Comparison of ENCODE assay signal across 15 cellular contexts in the genomic region with DNA sequence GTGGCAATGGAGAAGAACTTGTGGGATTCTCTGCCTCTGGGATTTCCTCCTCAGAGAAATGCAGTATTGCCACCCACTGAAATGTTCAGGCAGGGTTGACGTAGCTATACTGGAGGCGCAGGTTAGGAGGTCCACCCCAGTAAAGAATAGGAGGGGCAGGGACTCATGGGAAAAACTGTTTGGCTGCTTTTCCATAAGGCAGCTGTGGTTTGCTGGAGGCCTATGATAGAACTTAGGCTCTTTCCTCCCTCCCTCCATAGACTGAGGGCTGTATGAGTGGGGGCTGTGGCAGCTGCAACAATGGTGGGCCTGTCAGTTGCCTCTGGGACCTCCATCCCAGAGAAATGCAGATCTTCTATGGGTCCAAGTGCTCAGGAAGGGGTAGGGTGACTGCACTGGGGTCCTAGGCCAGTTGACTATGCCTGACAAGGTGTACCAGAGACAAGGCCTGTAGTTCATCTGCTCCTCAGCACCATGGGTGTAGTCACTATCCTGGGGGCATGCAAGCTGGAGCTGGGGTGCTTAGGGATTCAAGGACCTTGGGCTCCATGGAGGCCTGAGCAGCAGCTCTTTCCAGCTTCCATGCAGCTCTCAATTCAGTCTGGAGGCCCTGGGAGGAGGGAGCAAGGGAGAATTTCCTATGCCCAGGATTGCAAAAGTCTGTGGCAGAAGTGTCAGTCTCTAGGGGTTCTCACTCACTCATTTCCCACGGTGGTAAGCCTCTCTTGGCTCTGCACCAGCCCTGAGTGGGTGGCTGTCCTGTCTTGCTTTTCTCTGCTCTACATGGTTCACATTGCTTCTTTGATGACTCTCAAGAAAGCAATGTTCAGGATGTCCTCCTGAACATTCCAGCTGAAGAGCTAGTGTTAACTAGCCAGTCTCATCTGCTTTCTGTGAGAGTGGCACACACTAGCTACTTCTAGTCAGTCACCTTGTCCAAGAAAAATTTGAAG.
A peak's percentile ranks its signal among the peaks of the same experiment; 100 is the strongest.
DNase-seq lines count a peak whose midpoint lies in the region; ATAC-seq and TF ChIP-seq lines count a peak whose summit lies in the region.
"Had no signal": no experiment of that assay in that cellular context is flagged by ENCODE, and none has a peak within 500 bp of the region (broad histone marks: within the 10 kb centered on the region; RNA-seq: fewer than 3 reads in every experiment).

No MANE protein-coding gene starts in this region.

- in situ Hi-C loops in astrocyte of the spinal cord (cut with HindIII; ENCODE audit: low sequenced_read_pairs), result no loop called here

- peaks cover 22% of the 10 kb centered on the region for H3K4me1 ChIP-seq in ACC112 (ENCODE audit: control insufficient read depth, insufficient read depth, low read length, unreplicated experiment)
- H3K4me1 ChIP-seq: colonic mucosa, esophagus muscularis mucosa, spleen had no signal

- no peak overlapping the region for H2AFZ ChIP-seq in ACC112 (ENCODE audit: low read length, unreplicated experiment)

- H3K36me3 ChIP-seq in ACC112 (ENCODE audit: insufficient read depth, low read length) (no peaks in the 10 kb centered on the region), kidney epithelial cell (ENCODE audit: control insufficient read depth, insufficient read depth, low read length) (no peaks in the 10 kb centered on the region)
- H3K36me3 ChIP-seq: colonic mucosa, esophagus muscularis mucosa, spleen had no signal

- TF ChIP-seq CTCF in astrocyte of the spinal cord (IDR thresholded peaks at IDR 0.05; ENCODE audit: low read depth, low read length), result no peak
- TF ChIP-seq CTCF in kidney epithelial cell (IDR thresholded peaks at IDR 0.05; ENCODE audit: insufficient read depth, low read length, poor library complexity, severe bottlenecking), result no peak

- H3K27me3 ChIP-seq in ACC112 (ENCODE audit: insufficient read depth, low read length), result no peaks in the 10 kb centered on the region
- H3K27me3 ChIP-seq in kidney epithelial cell (ENCODE audit: control insufficient read depth, insufficient read depth, low read length), result no peaks in the 10 kb centered on the region
- H3K27me3 ChIP-seq: colonic mucosa, esophagus muscularis mucosa, spleen had no signal

- H3K4me3 ChIP-seq in ACC112 (ENCODE audit: low read depth, low read length) (no peak overlapping the region), astrocyte of the spinal cord (ENCODE audit: low read depth, low read length) (no peak overlapping the region), kidney epithelial cell (ENCODE audit: low read depth, low read length) (no peak overlapping the region)
- H3K4me3 ChIP-seq: colonic mucosa, esophagus muscularis mucosa, spleen had no signal

- peak overlapping the region; percentile 99 for H3K27ac ChIP-seq in ACC112 (ENCODE audit: low read depth, low read length)
- H3K27ac ChIP-seq: colonic mucosa, esophagus muscularis mucosa, spleen had no signal

- peak; percentile 63 for DNase-seq in astrocyte of the spinal cord (ENCODE audit: low read depth, low spot score)
- peak; percentile 23 for DNase-seq in kidney epithelial cell (ENCODE audit: low read depth)
- no peak for DNase-seq in HK-2 (ENCODE audit: unreplicated experiment)
- no peak for DNase-seq in stimulated activated CD4-positive, alpha-beta T cell treated with anti-CD3 and anti-CD28 coated beads, Interleukin-1b, Interleukin-23, amount 100 ng/mL, for 48 hours
- no peak for DNase-seq in NCI-H2107 treated with DMSO at 0.1 percent for 48 hours (lab: John Stamatoyannopoulos, UW; ENCODE audit: unreplicated experiment)
- DNase-seq: activated CD8-positive, alpha-beta memory T cell treated with anti-CD3 and anti-CD28 coated beads, Interleukin-2, amount 50 U/mL, for 48 hours; colonic mucosa; NCI-H146; NCI-H510A treated with DMSO at 0.1 percent for 48 hours; PC-3; spleen had no signal

- ATAC-seq in HG02610 (IDR thresholded peaks at IDR 0.05; ENCODE audit: unreplicated experiment) (peak; percentile 51), GM18873 (IDR thresholded peaks at IDR 0.05; ENCODE audit: low FRiP score, unreplicated experiment) (no peak)
- ATAC-seq: PC-3 had no signal

- no peaks in the 10 kb centered on the region for H3K79me2 ChIP-seq in ACC112 (ENCODE audit: control insufficient read depth, insufficient read depth, low read length, unreplicated experiment)

Comparison
In these comparisons a context has a peak if more than half of its experiments do, and no peak if none do; other contexts are left out.
1. DNase-seq: peak in astrocyte of the spinal cord (single experiment) and kidney epithelial cell (single experiment); none in HK-2 (single experiment), stimulated activated CD4-positive, alpha-beta T cell treated with anti-CD3 and anti-CD28 coated beads, Interleukin-1b, Interleukin-23, amount 100 ng/mL, for 48 hours (single experiment) and NCI-H2107 treated with DMSO at 0.1 percent for 48 hours (single experiment).